Comparison of ENCODE assay signal across 35 cellular contexts in genomic region chr2:78521938-78522337, GRCh38.
"Had no signal": no experiment of that assay in that cellular context is flagged by ENCODE, and none has a peak within 500 bp of the region (broad histone marks: within the 10 kb centered on the region; RNA-seq: fewer than 3 reads in every experiment).

No MANE protein-coding gene starts in this region.

- H3K4me1 ChIP-seq: adrenal gland, body of pancreas, breast epithelium had no signal

- H3K4me1 Mint-ChIP-seq: activated B cell treated with CpG ODN at 0.5 μM for 24 hours; activated CD4-positive, alpha-beta T cell treated with anti-CD3 and anti-CD28 coated beads, Interleukin-2, amount 10 ng/mL, durations not matched to agents 24 days and 14 days; activated naive CD8-positive, alpha-beta T cell treated with anti-CD3 and anti-CD28 coated beads for 36 hours; activated T-helper 17 cell treated with anti-CD3 and anti-CD28 coated beads, Interleukin-2, amount 50 U/mL, for 72 hours had no signal

- H3K36me3 ChIP-seq: adrenal gland, brain microvascular endothelial cell, breast epithelium had no signal

- H3K27ac ChIP-seq: adrenal gland, body of pancreas, brain microvascular endothelial cell, breast epithelium, VCaP had no signal

- DNase-seq: activated B cell treated with CpG ODN at 0.5 μM for 24 hours; activated CD4-positive, alpha-beta memory T cell treated with anti-CD3 and anti-CD28 coated beads for 36 hours; activated CD4-positive, alpha-beta T cell treated with anti-CD3 and anti-CD28 coated beads for 4 hours; activated CD4-positive, alpha-beta T cell treated with anti-CD3 and anti-CD28 coated beads, Interleukin-2, amount 10 ng/mL, durations not matched to agents 24 days and 14 days; activated CD4-positive, alpha-beta T cell treated with anti-CD3 and anti-CD28 coated beads, Interleukin-2, amount 50 U/mL, for 1 hour; activated CD4-positive, alpha-beta T cell treated with anti-CD3 and anti-CD28 coated beads, Interleukin-2, amount 50 U/mL, for 4 hours; activated CD4-positive, CD25-positive, alpha-beta regulatory T cell treated with anti-CD3 and anti-CD28 coated beads, Interleukin-2, amount 50 U/mL, for 72 hours; activated CD8-positive, alpha-beta memory T cell treated with anti-CD3 and anti-CD28 coated beads, Interleukin-2, amount 50 U/mL, for 4 hours; activated CD8-positive, alpha-beta T cell treated with anti-CD3 and anti-CD28 coated beads for 36 hours; activated effector memory CD4-positive, alpha-beta T cell treated with anti-CD3 and anti-CD28 coated beads, Interleukin-2, amount 50 U/mL, for 16 hours; activated gamma-delta T cell treated with Interleukin-2 at 50 U/mL for 16 hours; activated naive CD4-positive, alpha-beta T cell; activated naive CD4-positive, alpha-beta T cell treated with anti-CD3 and anti-CD28 coated beads for 36 hours; activated naive CD4-positive, alpha-beta T cell treated with anti-CD3 and anti-CD28 coated beads, Interleukin-2, amount 50 U/mL, for 16 hours; activated naive CD8-positive, alpha-beta T cell treated with anti-CD3 and anti-CD28 coated beads for 36 hours; activated T-cell treated with anti-CD3 and anti-CD28 coated beads for 4 hours; activated T-cell treated with anti-CD3 and anti-CD28 coated beads, Interleukin-2, amount 50 U/mL, for 1 hour; activated T-cell treated with anti-CD3 and anti-CD28 coated beads, Interleukin-2, amount 50 U/mL, for 4 hours; activated T-cell treated with anti-CD3 and anti-CD28 coated beads, Interleukin-2, amount 50 U/mL, for 72 hours; adrenal gland; amniotic stem cell; aorta; body of pancreas; brain microvascular endothelial cell; central memory CD4-positive, alpha-beta T cell; T-helper 1 cell; T-helper 2 cell; T-helper 9 cell had no signal

- H3K36me3 Mint-ChIP-seq: activated CD4-positive, alpha-beta memory T cell treated with anti-CD3 and anti-CD28 coated beads for 36 hours; activated naive CD4-positive, alpha-beta T cell treated with anti-CD3 and anti-CD28 coated beads, Interleukin-2, amount 50 U/mL, for 72 hours; activated naive CD8-positive, alpha-beta T cell treated with anti-CD3 and anti-CD28 coated beads for 36 hours had no signal

- H3K27ac Mint-ChIP-seq: activated B cell treated with CpG ODN at 0.5 μM for 24 hours; activated CD4-positive, alpha-beta memory T cell treated with anti-CD3 and anti-CD28 coated beads for 36 hours; activated CD4-positive, alpha-beta T cell treated with anti-CD3 and anti-CD28 coated beads, Interleukin-2, amount 10 ng/mL, durations not matched to agents 24 days and 14 days; activated CD8-positive, alpha-beta T cell treated with anti-CD3 and anti-CD28 coated beads for 36 hours; activated naive CD4-positive, alpha-beta T cell treated with anti-CD3 and anti-CD28 coated beads for 36 hours; activated naive CD4-positive, alpha-beta T cell treated with anti-CD3 and anti-CD28 coated beads, Interleukin-2, amount 50 U/mL, for 72 hours; activated naive CD8-positive, alpha-beta T cell treated with anti-CD3 and anti-CD28 coated beads for 36 hours; activated T-cell treated with anti-CD3 and anti-CD28 coated beads, Interleukin-2, amount 50 U/mL, for 72 hours; activated T-helper 1 cell treated with anti-CD3 and anti-CD28 coated beads, Interleukin-12 subunit alpha, Interleukin-12 subunit beta, Interleukin-2, Interleukin-4 antibody, amounts not matched to agents 30 ng/mL and 10 ng/mL and 1 ng/mL, durations not matched to agents 14 hours and 24 hours and 36 hours; activated T-helper 17 cell treated with anti-CD3 and anti-CD28 coated beads, Interleukin-2, amount 50 U/mL, for 72 hours; T-helper 1 cell treated with Interleukin-12 subunit alpha and Interleukin-12 subunit beta and Interleukin-4 antibody, amounts not matched to agents 30 μg/mL and 1 μg/mL, for 36 hours; T-helper 2 cell treated with Interferon-gamma antibody and Interleukin-4, amounts not matched to agents 5 μg/mL and 100 μg/mL, for 36 hours had no signal

- H3K27me3 Mint-ChIP-seq: activated B cell treated with CpG ODN at 0.5 μM for 24 hours; activated CD4-positive, alpha-beta memory T cell treated with anti-CD3 and anti-CD28 coated beads for 36 hours; activated CD4-positive, alpha-beta T cell treated with anti-CD3 and anti-CD28 coated beads, Interleukin-2, amount 10 ng/mL, durations not matched to agents 24 days and 14 days; activated CD8-positive, alpha-beta T cell treated with anti-CD3 and anti-CD28 coated beads for 36 hours; activated naive CD8-positive, alpha-beta T cell treated with anti-CD3 and anti-CD28 coated beads for 36 hours; activated T-helper 17 cell treated with anti-CD3 and anti-CD28 coated beads, Interleukin-2, amount 50 U/mL, for 72 hours had no signal

- H3K9me3 ChIP-seq: adrenal gland, body of pancreas, breast epithelium had no signal

- H3K4me3 Mint-ChIP-seq: activated B cell treated with CpG ODN at 0.5 μM for 24 hours; activated CD4-positive, alpha-beta memory T cell treated with anti-CD3 and anti-CD28 coated beads for 36 hours; activated CD4-positive, alpha-beta T cell treated with anti-CD3 and anti-CD28 coated beads, Interleukin-2, amount 10 ng/mL, durations not matched to agents 24 days and 14 days; activated CD8-positive, alpha-beta T cell treated with anti-CD3 and anti-CD28 coated beads for 36 hours; activated naive CD4-positive, alpha-beta T cell treated with anti-CD3 and anti-CD28 coated beads for 36 hours; activated naive CD8-positive, alpha-beta T cell treated with anti-CD3 and anti-CD28 coated beads for 36 hours; activated T-cell treated with anti-CD3 and anti-CD28 coated beads, Interleukin-2, amount 50 U/mL, for 4 hours; activated T-cell treated with anti-CD3 and anti-CD28 coated beads, Interleukin-2, amount 50 U/mL, for 72 hours; activated T-helper 1 cell treated with anti-CD3 and anti-CD28 coated beads, Interleukin-12 subunit alpha, Interleukin-12 subunit beta, Interleukin-2, Interleukin-4 antibody, amounts not matched to agents 30 ng/mL and 10 ng/mL and 1 ng/mL, durations not matched to agents 14 hours and 24 hours and 36 hours; activated T-helper 17 cell treated with anti-CD3 and anti-CD28 coated beads, Interleukin-2, amount 50 U/mL, for 72 hours; T-helper 1 cell treated with Interleukin-12 subunit alpha and Interleukin-12 subunit beta and Interleukin-4 antibody, amounts not matched to agents 30 μg/mL and 1 μg/mL, for 36 hours; T-helper 2 cell treated with Interferon-gamma antibody and Interleukin-4, amounts not matched to agents 5 μg/mL and 100 μg/mL, for 36 hours had no signal

- H3K27me3 ChIP-seq: adrenal gland, body of pancreas, brain microvascular endothelial cell, breast epithelium had no signal

- H3K9me3 Mint-ChIP-seq: activated B cell treated with CpG ODN at 0.5 μM for 24 hours had no signal

- H3K4me3 ChIP-seq: adrenal gland, body of pancreas, breast epithelium had no signal

- ATAC-seq: activated CD8-positive, alpha-beta T cell treated with anti-CD3 and anti-CD28 coated beads for 36 hours; activated naive CD4-positive, alpha-beta T cell treated with anti-CD3 and anti-CD28 coated beads, Interleukin-2, amount 50 U/mL, for 72 hours; activated T-cell treated with anti-CD3 and anti-CD28 coated beads, Interleukin-2, amount 50 U/mL, for 4 hours; activated T-cell treated with anti-CD3 and anti-CD28 coated beads, Interleukin-2, amount 50 U/mL, for 72 hours; activated T-helper 17 cell treated with anti-CD3 and anti-CD28 coated beads, Interleukin-2, amount 50 U/mL, for 72 hours; body of pancreas had no signal
